In genomic region chr13:32499538-32500210, GRCh38 we compare ENCODE assay signal across 1 cellular context.
TF ChIP-seq lines count a peak whose summit lies in the region.

No MANE protein-coding gene starts in this region.

TF ChIP-seq in HepG2, 621 proteins besides CTCF, POLR2A, EP300 and RAD21 (continued from another document and continues in another):
- TF ChIP-seq ZNF800 (CRISPR knock-in tag; IDR thresholded peaks at IDR 0.05): no peak
- TF ChIP-seq, protein P1, sequence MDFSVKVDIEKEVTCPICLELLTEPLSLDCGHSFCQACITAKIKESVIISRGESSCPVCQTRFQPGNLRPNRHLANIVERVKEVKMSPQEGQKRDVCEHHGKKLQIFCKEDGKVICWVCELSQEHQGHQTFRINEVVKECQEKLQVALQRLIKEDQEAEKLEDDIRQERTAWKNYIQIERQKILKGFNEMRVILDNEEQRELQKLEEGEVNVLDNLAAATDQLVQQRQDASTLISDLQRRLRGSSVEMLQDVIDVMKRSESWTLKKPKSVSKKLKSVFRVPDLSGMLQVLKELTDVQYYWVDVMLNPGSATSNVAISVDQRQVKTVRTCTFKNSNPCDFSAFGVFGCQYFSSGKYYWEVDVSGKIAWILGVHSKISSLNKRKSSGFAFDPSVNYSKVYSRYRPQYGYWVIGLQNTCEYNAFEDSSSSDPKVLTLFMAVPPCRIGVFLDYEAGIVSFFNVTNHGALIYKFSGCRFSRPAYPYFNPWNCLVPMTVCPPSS (IDR thresholded peaks at IDR 0.05): no peak
- no peak for TF ChIP-seq ZNF230 (CRISPR knock-in tag; IDR thresholded peaks at IDR 0.05)
- no peak for TF ChIP-seq REPIN1 (CRISPR knock-in tag; IDR thresholded peaks at IDR 0.05; ENCODE audit: borderline replicate concordance, low read depth)
- TF ChIP-seq PRPF4 (IDR thresholded peaks at IDR 0.05; ENCODE audit: low read depth, low read length, poor library complexity, severe bottlenecking): no peak
- TF ChIP-seq, protein P2, sequence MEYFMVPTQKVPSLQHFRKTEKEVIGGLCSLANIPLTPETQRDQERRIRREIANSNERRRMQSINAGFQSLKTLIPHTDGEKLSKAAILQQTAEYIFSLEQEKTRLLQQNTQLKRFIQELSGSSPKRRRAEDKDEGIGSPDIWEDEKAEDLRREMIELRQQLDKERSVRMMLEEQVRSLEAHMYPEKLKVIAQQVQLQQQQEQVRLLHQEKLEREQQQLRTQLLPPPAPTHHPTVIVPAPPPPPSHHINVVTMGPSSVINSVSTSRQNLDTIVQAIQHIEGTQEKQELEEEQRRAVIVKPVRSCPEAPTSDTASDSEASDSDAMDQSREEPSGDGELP (IDR thresholded peaks at IDR 0.05; ENCODE audit: borderline replicate concordance, low read depth): no peak
- no peak for TF ChIP-seq ZBTB40 (IDR thresholded peaks at IDR 0.05)
- no peak; the same call in 1 of the 2 replicates for TF ChIP-seq ZBTB40 (CRISPR knock-in tag; IDR thresholded peaks at IDR 0.05)
- no peak for TF ChIP-seq ZNF891 (CRISPR knock-in tag; IDR thresholded peaks at IDR 0.05)
- TF ChIP-seq ETV5 (CRISPR knock-in tag; IDR thresholded peaks at IDR 0.05; ENCODE audit: borderline replicate concordance): peak; percentile 91; the same call in 1 of the 2 replicates
- no peak for TF ChIP-seq ZFP90 (CRISPR knock-in tag; IDR thresholded peaks at IDR 0.05; ENCODE audit: borderline replicate concordance)
- no peak for TF ChIP-seq TFE3 (CRISPR knock-in tag; IDR thresholded peaks at IDR 0.05)
- TF ChIP-seq IRF2 (CRISPR knock-in tag; IDR thresholded peaks at IDR 0.05): peak; percentile 59
- no peak for TF ChIP-seq JDP2 (CRISPR knock-in tag; IDR thresholded peaks at IDR 0.05; ENCODE audit: borderline replicate concordance)
- no peak for TF ChIP-seq HNRNPH1 (optimal IDR thresholded peaks at IDR 0.05; ENCODE audit: low read depth, low read length)
- no peak for TF ChIP-seq BCLAF1 (IDR thresholded peaks at IDR 0.05)
- TF ChIP-seq ZNF354B (CRISPR knock-in tag; IDR thresholded peaks at IDR 0.05): no peak
- no peak for TF ChIP-seq NR3C1 (CRISPR knock-in tag; IDR thresholded peaks at IDR 0.05)
- no peak for TF ChIP-seq NONO (IDR thresholded peaks at IDR 0.05)
- 0 out of 2 replicates have a peak, but pooled peaks have one; percentile 35 for TF ChIP-seq NONO (CRISPR knock-in tag; conservative IDR thresholded peaks at IDR 0.05)
- no peak for TF ChIP-seq ZBTB33 (CRISPR knock-in tag; IDR thresholded peaks at IDR 0.05)
- TF ChIP-seq ELF1 (CRISPR knock-in tag; IDR thresholded peaks at IDR 0.05): no peak
- TF ChIP-seq DNMT3B (CRISPR knock-in tag; conservative IDR thresholded peaks at IDR 0.05): no peak
- no peak for TF ChIP-seq RFXANK (CRISPR knock-in tag; IDR thresholded peaks at IDR 0.05)
- TF ChIP-seq ZNF253 (CRISPR knock-in tag; IDR thresholded peaks at IDR 0.05; ENCODE audit: borderline replicate concordance): no peak
- peak; percentile 95 for TF ChIP-seq GFI1 (CRISPR knock-in tag; IDR thresholded peaks at IDR 0.05; ENCODE audit: borderline replicate concordance)
- no peak for TF ChIP-seq TBP (CRISPR knock-in tag; IDR thresholded peaks at IDR 0.05)
- no peak for TF ChIP-seq SNAI1 (CRISPR knock-in tag; IDR thresholded peaks at IDR 0.05; ENCODE audit: borderline replicate concordance)
- no peak for TF ChIP-seq ZC3H13 (CRISPR knock-in tag; IDR thresholded peaks at IDR 0.05)
- TF ChIP-seq ARNTL (CRISPR knock-in tag; IDR thresholded peaks at IDR 0.05): no peak
- TF ChIP-seq TFDP2 (CRISPR knock-in tag; IDR thresholded peaks at IDR 0.05): no peak
- no peak for TF ChIP-seq ZKSCAN5 (CRISPR knock-in tag; IDR thresholded peaks at IDR 0.05)
- no peak for TF ChIP-seq ZFYVE20 (CRISPR knock-in tag; IDR thresholded peaks at IDR 0.05; ENCODE audit: borderline replicate concordance, low read depth)
- TF ChIP-seq CEBPG (CRISPR knock-in tag; IDR thresholded peaks at IDR 0.05): no peak; the same call in 1 of the 2 replicates
- TF ChIP-seq SALL1 (CRISPR knock-in tag; IDR thresholded peaks at IDR 0.05): peak; percentile 46; the same call in 1 of the 2 replicates
- TF ChIP-seq ZNF784 (CRISPR knock-in tag; IDR thresholded peaks at IDR 0.05; ENCODE audit: borderline replicate concordance): no peak
- TF ChIP-seq KMT2A (CRISPR knock-in tag; IDR thresholded peaks at IDR 0.05): no peak
- no peak for TF ChIP-seq SIX4 (CRISPR knock-in tag; IDR thresholded peaks at IDR 0.05)
- TF ChIP-seq HNF4A (CRISPR knock-in tag; IDR thresholded peaks at IDR 0.05): peak; percentile 68
- no peak for TF ChIP-seq FOXC1 (CRISPR knock-in tag; IDR thresholded peaks at IDR 0.05; ENCODE audit: borderline replicate concordance)
- TF ChIP-seq SIX1 (CRISPR knock-in tag; IDR thresholded peaks at IDR 0.05; ENCODE audit: borderline replicate concordance): 0 out of 2 replicates have a peak, but pooled peaks have one; percentile 18
- no peak for TF ChIP-seq TRIM24 (CRISPR knock-in tag; IDR thresholded peaks at IDR 0.05)
